8 cellular contexts compared by ENCODE assay signal in the genomic region with DNA sequence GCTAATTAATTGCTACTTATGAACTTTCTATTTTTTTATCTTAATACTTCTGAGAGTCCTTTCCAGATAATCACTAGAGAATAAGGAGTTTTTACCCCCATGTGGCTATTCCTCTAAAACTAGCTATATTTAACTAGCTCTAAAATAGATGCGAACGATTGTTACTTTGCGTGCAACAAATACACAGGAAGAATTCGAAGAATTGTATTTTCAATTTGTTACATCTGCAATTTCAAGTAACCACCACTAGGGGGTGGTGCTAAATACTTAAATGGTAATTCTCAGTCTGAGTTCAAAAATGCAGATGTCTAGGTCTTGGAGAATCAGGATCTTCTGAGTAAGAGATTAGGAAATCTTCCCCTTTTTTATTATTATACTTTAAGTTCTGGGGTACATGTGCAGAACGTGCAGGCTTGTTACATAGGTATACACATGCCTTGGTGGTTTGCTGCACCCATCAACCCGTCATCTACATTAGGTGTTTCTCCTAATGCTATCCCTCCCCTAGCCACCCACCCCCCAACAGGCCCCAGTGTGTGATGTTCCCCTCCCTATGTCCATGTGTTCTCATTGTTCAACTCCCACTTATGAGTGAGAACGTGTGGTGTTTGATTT.
DNase-seq lines count a peak whose midpoint lies in the region; ATAC-seq and TF ChIP-seq lines count a peak whose summit lies in the region.
"Not testable (repeated sequence)": the region's sequence is repeated elsewhere in the genome, so short reads cannot be mapped to it uniquely, and the experiment has no call there.

No MANE protein-coding gene starts in this region.

- H3K4me3 ChIP-seq in Loucy (ENCODE audit: low read length, poor library complexity, severe bottlenecking); SU-DHL-6 (ENCODE audit: insufficient read depth, low read length, poor library complexity, severe bottlenecking); kidney epithelial cell (ENCODE audit: low read depth, low read length); psoas muscle: not testable (repeated sequence)

- H3K27ac ChIP-seq in 22Rv1; SU-DHL-6 (ENCODE audit: low read depth, low read length); psoas muscle: not testable (repeated sequence)

- H3K9me2 ChIP-seq in Loucy (replicated peaks; ENCODE audit: low read depth, low read length); SU-DHL-6 (replicated peaks; ENCODE audit: insufficient read depth, low read length): not testable (repeated sequence)

- not testable (repeated sequence) for H3K36me3 ChIP-seq in Loucy (ENCODE audit: insufficient read depth, low read length); SU-DHL-6 (ENCODE audit: low read length); kidney epithelial cell (ENCODE audit: control insufficient read depth, insufficient read depth, low read length); psoas muscle (ENCODE audit: insufficient read depth in 1 of 2, low read depth in 1 of 2)

- WGBS in psoas muscle, 3 donors = 82 to 86% (median 83%) methylated on average over 7 of the region's 7 CpGs

- H3K27me3 Mint-ChIP-seq in activated naive CD4-positive, alpha-beta T cell treated with anti-CD3 and anti-CD28 coated beads for 36 hours (ENCODE audit: low read depth) = not testable (repeated sequence)

- H2AFZ ChIP-seq in Loucy (ENCODE audit: low read length); SU-DHL-6 (ENCODE audit: low read depth, low read length, severe bottlenecking): not testable (repeated sequence)

- not testable (repeated sequence) for H3K4me1 Mint-ChIP-seq in activated naive CD4-positive, alpha-beta T cell treated with anti-CD3 and anti-CD28 coated beads for 36 hours (ENCODE audit: low read depth)

- not testable (repeated sequence) for ATAC-seq in psoas muscle

- not testable (repeated sequence) for H3K27me3 ChIP-seq in Loucy (ENCODE audit: insufficient read depth, low read length, poor library complexity, severe bottlenecking); SU-DHL-6 (ENCODE audit: low read length); kidney epithelial cell (ENCODE audit: control insufficient read depth, insufficient read depth, low read length); psoas muscle (ENCODE audit: insufficient read depth in 3 of 3, low read length in 2 of 3)

- H3K4me2 ChIP-seq in Loucy (ENCODE audit: low read depth, low read length, poor library complexity, severe bottlenecking) = not testable (repeated sequence)
- peak overlapping the region; percentile 31 for H3K4me2 ChIP-seq in SU-DHL-6 (ENCODE audit: low read depth, low read length, poor library complexity, severe bottlenecking)

- CTCF ChIA-PET in activated naive CD4-positive, alpha-beta T cell treated with anti-CD3 and anti-CD28 coated beads for 36 hours (lab: Charles Lee) = interaction anchor here (0.6 to 3.1 kb wide), 35 partner anchors 8 to 555 kb away, joined by 3 to 43 read pairs (median 4); partner anchors contain the start of genes DIMT1, IPO11 and KIF2A

- peak overlapping the region; percentile 73 for H3K4me3 Mint-ChIP-seq in activated naive CD4-positive, alpha-beta T cell treated with anti-CD3 and anti-CD28 coated beads for 36 hours

- H3K27ac Mint-ChIP-seq in activated naive CD4-positive, alpha-beta T cell treated with anti-CD3 and anti-CD28 coated beads for 36 hours = not testable (repeated sequence)

- H3K36me3 Mint-ChIP-seq in activated naive CD4-positive, alpha-beta T cell treated with anti-CD3 and anti-CD28 coated beads for 36 hours (ENCODE audit: low read depth) = not testable (repeated sequence)

- H3K4me1 ChIP-seq in Loucy (ENCODE audit: insufficient read depth, low read length, poor library complexity, severe bottlenecking); psoas muscle: not testable (repeated sequence)

- peak; percentile 0 for DNase-seq in GF-D8 (lab: John Stamatoyannopoulos, UW)
- not testable (repeated sequence) for DNase-seq in activated naive CD4-positive, alpha-beta T cell treated with anti-CD3 and anti-CD28 coated beads for 36 hours; kidney epithelial cell (ENCODE audit: low read depth); psoas muscle
- peak; percentile 4 for DNase-seq in dermis blood vessel endothelial cell

- intact Hi-C loops in activated naive CD4-positive, alpha-beta T cell treated with anti-CD3 and anti-CD28 coated beads for 36 hours (cut with micrococcal nuclease) = loop anchor here (1.0 to 5.0 kb wide), 4 partner anchors 81 to 552 kb away; partner anchors contain the start of genes DIMT1 and KIF2A
- intact Hi-C loops in psoas muscle (cut with DNase I) = loop anchor here (5.0 kb wide), 1 partner anchor 127 kb away; no protein-coding TSS in a partner anchor

- H3K79me2 ChIP-seq in Loucy (ENCODE audit: insufficient read depth, low read length); SU-DHL-6 (ENCODE audit: insufficient read depth, low read length): not testable (repeated sequence)

- not testable (repeated sequence) for H3K9me3 ChIP-seq in Loucy (ENCODE audit: insufficient read depth, low read depth, low read length); SU-DHL-6 (ENCODE audit: insufficient read depth, low read length); psoas muscle

- TF ChIP-seq CTCF in 22Rv1 (IDR thresholded peaks at IDR 0.05) (peak; percentile 60), Loucy (conservative IDR thresholded peaks at IDR 0.05; ENCODE audit: low read length) (peak; percentile 38), kidney epithelial cell (IDR thresholded peaks at IDR 0.05; ENCODE audit: insufficient read depth, low read length, poor library complexity, severe bottlenecking) (peak; percentile 3), psoas muscle (IDR thresholded peaks at IDR 0.05) (peak; percentile 38)
- not testable (repeated sequence) for TF ChIP-seq CTCF in SU-DHL-6 (IDR thresholded peaks at IDR 0.05; ENCODE audit: insufficient read depth, low read length, poor library complexity, severe bottlenecking)

- H3K9ac ChIP-seq in Loucy (ENCODE audit: low read depth, low read length, poor library complexity, severe bottlenecking); SU-DHL-6 (ENCODE audit: low read length): not testable (repeated sequence)

- not testable (repeated sequence) for H3K9me3 Mint-ChIP-seq in activated naive CD4-positive, alpha-beta T cell treated with anti-CD3 and anti-CD28 coated beads for 36 hours

- H4K20me1 ChIP-seq in Loucy (ENCODE audit: insufficient read depth, low read length, poor library complexity, severe bottlenecking); SU-DHL-6 (ENCODE audit: low read depth, low read length): not testable (repeated sequence)

- not testable (repeated sequence) for H3F3A ChIP-seq in Loucy (ENCODE audit: low read depth); SU-DHL-6 (ENCODE audit: insufficient read depth)
